In genomic region chr12:122200541-122201175, GRCh38 we compare ENCODE assay signal across 1 cellular context.
TF ChIP-seq lines count a peak whose summit lies in the region.

No MANE protein-coding gene starts in this region.

TF ChIP-seq in K562, 482 proteins besides CTCF, POLR2A, EP300 and RAD21:
- TF ChIP-seq ZNF668 (CRISPR knock-in tag; IDR thresholded peaks at IDR 0.05), result no peak
- TF ChIP-seq CBX1 (IDR thresholded peaks at IDR 0.05; ENCODE audit: low read depth), result no peak
- TF ChIP-seq SREBF2 (CRISPR knock-in tag; IDR thresholded peaks at IDR 0.05), result no peak
- TF ChIP-seq EGR1 (conservative IDR thresholded peaks at IDR 0.05), result no peak
- TF ChIP-seq DMBX1 (CRISPR knock-in tag; IDR thresholded peaks at IDR 0.05; ENCODE audit: borderline replicate concordance), result no peak
- TF ChIP-seq ZBTB43 (CRISPR knock-in tag; IDR thresholded peaks at IDR 0.05), result no peak
- TF ChIP-seq MYBL2 (IDR thresholded peaks at IDR 0.05; ENCODE audit: low read depth), result no peak
- TF ChIP-seq MYBL2 (CRISPR knock-in tag; IDR thresholded peaks at IDR 0.05; ENCODE audit: borderline replicate concordance), result no peak
- no peak for TF ChIP-seq PTTG1 (tag; IDR thresholded peaks at IDR 0.05; ENCODE audit: low read depth)
- no peak for TF ChIP-seq KDM1A (IDR thresholded peaks at IDR 0.05)
- TF ChIP-seq JUN (IDR thresholded peaks at IDR 0.05; ENCODE audit: borderline replicate concordance, low read depth, low read length), result no peak
- TF ChIP-seq JUN (CRISPR knock-in tag; IDR thresholded peaks at IDR 0.05; ENCODE audit: borderline replicate concordance), result no peak
- TF ChIP-seq ZBTB5 (IDR thresholded peaks at IDR 0.05), result no peak
- TF ChIP-seq CHD2 (IDR thresholded peaks at IDR 0.05; ENCODE audit: low read depth, low read length), result no peak
- no peak for TF ChIP-seq GABPB2 (CRISPR knock-in tag; conservative IDR thresholded peaks at IDR 0.05)
- no peak for TF ChIP-seq NBN (IDR thresholded peaks at IDR 0.05; ENCODE audit: low read depth)
- TF ChIP-seq NFE2 (IDR thresholded peaks at IDR 0.05; ENCODE audit: low read depth), result no peak
- TF ChIP-seq HDGF (IDR thresholded peaks at IDR 0.05), result no peak
- TF ChIP-seq SMAD2 (IDR thresholded peaks at IDR 0.05; ENCODE audit: low read depth, low read length), result no peak
- TF ChIP-seq ZC3H11A (IDR thresholded peaks at IDR 0.05; ENCODE audit: low read depth, low read length), result no peak
- TF ChIP-seq MYNN (IDR thresholded peaks at IDR 0.05), result no peak
- no peak for TF ChIP-seq MYNN (CRISPR knock-in tag; IDR thresholded peaks at IDR 0.05)
